Comparison of ENCODE assay signal across 16 cellular contexts in the genomic region with DNA sequence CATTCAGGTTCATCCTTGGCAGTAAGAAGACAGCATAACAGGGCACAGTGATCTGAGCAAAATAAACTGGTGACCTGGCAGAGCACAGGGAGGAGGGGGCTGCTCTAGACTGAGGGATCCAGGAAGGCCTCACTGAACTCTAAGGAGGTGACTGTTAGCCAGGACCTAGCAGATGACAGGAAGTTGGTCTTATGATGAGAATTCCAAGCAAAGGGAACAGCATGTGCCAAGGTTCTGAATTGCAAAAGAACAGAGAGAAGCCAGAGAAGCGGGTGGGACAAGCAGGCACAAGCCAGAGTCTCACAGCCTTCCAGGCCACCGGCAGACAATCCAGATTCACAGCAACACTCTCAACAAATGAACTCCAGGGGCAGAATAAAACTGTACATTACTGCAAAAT.
A peak's percentile ranks its signal among the peaks of the same experiment; 100 is the strongest.
DNase-seq lines count a peak whose midpoint lies in the region; ATAC-seq and TF ChIP-seq lines count a peak whose summit lies in the region.
"Had no signal": no experiment of that assay in that cellular context is flagged by ENCODE, and none has a peak within 500 bp of the region (broad histone marks: within the 10 kb centered on the region; RNA-seq: fewer than 3 reads in every experiment).

No MANE protein-coding gene starts in this region.

- TF ChIP-seq CTCF in fibroblast of pulmonary artery (IDR thresholded peaks at IDR 0.05; ENCODE audit: low read length, missing control alignments) (no peak), upper lobe of left lung (IDR thresholded peaks at IDR 0.05) (no peak), SK-N-SH (IDR thresholded peaks at IDR 0.05) (no peak)

- no peaks in the 10 kb centered on the region for H4K20me1 ChIP-seq in SK-N-SH (ENCODE audit: insufficient read depth)

- no peaks in the 10 kb centered on the region for H3K79me1 ChIP-seq in mesendoderm (ENCODE audit: low read length)

- TF ChIP-seq POLR2A in upper lobe of left lung (IDR thresholded peaks at IDR 0.05): no peak

- no peaks in the 10 kb centered on the region for H3K4me1 ChIP-seq in mesendoderm (ENCODE audit: control insufficient read depth, low read depth, low read length)
- peaks cover 0 to 9% (median 5%) of the 10 kb centered on the region in 4 donors for H3K4me1 ChIP-seq in upper lobe of left lung
- no peaks in the 10 kb centered on the region; a peak in 1 of 4 replicates for H3K4me1 ChIP-seq in SK-N-SH (ENCODE audit: control insufficient read depth in 1 of 2, insufficient read depth in 2 of 2, low read depth in 1 of 2, low read length in 1 of 2)
- H3K4me1 ChIP-seq: parathyroid adenoma had no signal

- peak overlapping the region; percentile 9 for H3K56ac ChIP-seq in mesendoderm (ENCODE audit: low read length)

- H3K23ac ChIP-seq in mesendoderm (ENCODE audit: low read length): no peak overlapping the region

- H3K4me2 ChIP-seq in mesendoderm (ENCODE audit: low read length): no peak overlapping the region
- no peak overlapping the region for H3K4me2 ChIP-seq in SK-N-SH

- H3K27ac ChIP-seq in mesendoderm (ENCODE audit: low read depth, low read length): no peak overlapping the region
- H3K27ac ChIP-seq in upper lobe of left lung: peak overlapping the region; percentile 9 to 69 (median 54)
- H3K27ac ChIP-seq in SK-N-SH (ENCODE audit: low read depth in 2 of 2, low read length in 1 of 2): no peak overlapping the region
- H3K27ac ChIP-seq: parathyroid adenoma had no signal

- no peak overlapping the region for H4K8ac ChIP-seq in mesendoderm (ENCODE audit: low read depth, low read length)

- POLR2A ChIA-PET in SK-N-SH (lab: Yijun Ruan, JAX): no interaction called here

- WGBS in mesendoderm (ENCODE audit: extremely low coverage, insufficient coverage, low lambda C conversion rate): no CpG with 5 or more reads among the region's 2 CpGs
- 58 to 76% methylated on average over 2 of the region's 2 CpGs for WGBS in upper lobe of left lung, 2 donors
- 34% methylated on average over 2 of the region's 2 CpGs for WGBS in SK-N-SH (ENCODE audit: low lambda C conversion rate)

- CTCF ChIA-PET in SK-N-SH (lab: Yijun Ruan, JAX): no interaction called here

- in situ Hi-C loops in SK-MEL-5 (cut with HindIII; ENCODE audit: low pct_unique_long_range_greater_than_20kb, low sequenced_read_pairs): no loop called here

- no peak overlapping the region for H2BK120ac ChIP-seq in mesendoderm (ENCODE audit: low read depth, low read length)

- H4K5ac ChIP-seq in mesendoderm (ENCODE audit: low read length): no peak overlapping the region

- H3K9me2 ChIP-seq in SK-N-SH: no peaks in the 10 kb centered on the region

- no peaks in the 10 kb centered on the region for H3K9me3 ChIP-seq in upper lobe of left lung
- no peaks in the 10 kb centered on the region for H3K9me3 ChIP-seq in SK-N-SH

- H3K79me2 ChIP-seq in mesendoderm (ENCODE audit: control insufficient read depth, insufficient read depth, low read length) (no peaks in the 10 kb centered on the region), SK-N-SH (ENCODE audit: insufficient read depth) (no peaks in the 10 kb centered on the region)
- H3K79me2 ChIP-seq: parathyroid adenoma had no signal

- H3F3A ChIP-seq in SK-N-SH (replicated peaks; ENCODE audit: insufficient read depth): no peaks in the 10 kb centered on the region

- no peaks in the 10 kb centered on the region for H3K27me3 ChIP-seq in mesendoderm (ENCODE audit: insufficient read depth, low read length, poor library complexity)
- no peaks in the 10 kb centered on the region for H3K27me3 ChIP-seq in upper lobe of left lung
- no peaks in the 10 kb centered on the region for H3K27me3 ChIP-seq in SK-N-SH (ENCODE audit: insufficient read depth)

- peak; percentile 36 to 65 for ATAC-seq in upper lobe of left lung (ENCODE audit: low FRiP score in 2 of 2)
- ATAC-seq in GM18520 (IDR thresholded peaks at IDR 0.05; ENCODE audit: unreplicated experiment): no peak
- ATAC-seq: activated T-cell treated with anti-CD3 and anti-CD28 coated beads, Interleukin-2, amount 50 U/mL, for 4 hours; Panc1 had no signal

- no peak overlapping the region for H2BK5ac ChIP-seq in mesendoderm (ENCODE audit: low read length)

- no peak overlapping the region for H3K4ac ChIP-seq in mesendoderm (ENCODE audit: low read depth, low read length)

- H2BK15ac ChIP-seq in mesendoderm (replicated peaks; ENCODE audit: low read depth): no peak overlapping the region

- H3K4me3 ChIP-seq in fibroblast of pulmonary artery (replicated peaks; ENCODE audit: low read depth, low read length) (no peak overlapping the region), mesendoderm (ENCODE audit: low read length) (no peak overlapping the region), upper lobe of left lung (no peak overlapping the region), SK-N-SH (ENCODE audit: low read depth in 2 of 2, low read length in 1 of 2) (no peak overlapping the region)

- H3K9ac ChIP-seq in mesendoderm (ENCODE audit: low read length): no peak overlapping the region
- H3K9ac ChIP-seq in SK-N-SH: no peak overlapping the region
- H3K9ac ChIP-seq: parathyroid adenoma had no signal

- H2AFZ ChIP-seq in SK-N-SH (ENCODE audit: low read depth): no peak overlapping the region
- H2AFZ ChIP-seq: parathyroid adenoma had no signal

- DNase-seq in SK-MEL-5 (ENCODE audit: low read depth, low spot score) (peak; percentile 75), fibroblast of pulmonary artery (ENCODE audit: low read depth) (peak; percentile 26), mesendoderm (no peak), upper lobe of left lung (no peak), iPS-NIHi7 (ENCODE audit: extremely low spot score) (no peak), SK-N-SH (no peak)
- DNase-seq: activated CD4-positive, alpha-beta T cell treated with anti-CD3 and anti-CD28 coated beads, Interleukin-2, amount 10 ng/mL, durations not matched to agents 24 days and 14 days; activated T-cell treated with anti-CD3 and anti-CD28 coated beads, Interleukin-2, amount 50 U/mL, for 4 hours; anterior cingulate cortex; KBM-7; NCI-H1694; NCI-H526; stimulated activated CD4-positive, alpha-beta T cell treated with anti-CD3 and anti-CD28 coated beads, Interleukin-2, amount 100 ng/mL, for 24 hours had no signal

- TF ChIP-seq EP300 in upper lobe of left lung (IDR thresholded peaks at IDR 0.05): peak in 2 of 4 donors; percentile 94 to 96
- no peak for TF ChIP-seq EP300 in SK-N-SH (IDR thresholded peaks at IDR 0.05; ENCODE audit: borderline replicate concordance in 1 of 2, low read depth in 1 of 2, low read length in 1 of 2)

- no peak overlapping the region for H3K18ac ChIP-seq in mesendoderm (ENCODE audit: low read length)

- TF ChIP-seq RAD21 in SK-N-SH (IDR thresholded peaks at IDR 0.05; ENCODE audit: low read length): no peak

- H2AK5ac ChIP-seq in mesendoderm (ENCODE audit: low read length): no peak overlapping the region

- H3K36me3 ChIP-seq in mesendoderm (ENCODE audit: control insufficient read depth, insufficient read depth, low read length) (no peaks in the 10 kb centered on the region), upper lobe of left lung (no peaks in the 10 kb centered on the region), SK-N-SH (replicated peaks in 1 of 2; ENCODE audit: control insufficient read depth in 1 of 2, insufficient read depth in 2 of 2, low read length in 1 of 2) (no peaks in the 10 kb centered on the region)

TF ChIP-seq in SK-N-SH, 30 proteins besides CTCF, POLR2A, EP300 and RAD21 (continues in another document):
- no peak for TF ChIP-seq NRF1 (IDR thresholded peaks at IDR 0.05; ENCODE audit: low read depth, low read length)
- TF ChIP-seq SMC3 (IDR thresholded peaks at IDR 0.05; ENCODE audit: low read depth, low read length): no peak
- TF ChIP-seq GABPA (IDR thresholded peaks at IDR 0.05; ENCODE audit: low read depth): no peak
- no peak for TF ChIP-seq CHD2 (IDR thresholded peaks at IDR 0.05; ENCODE audit: low read length, partially characterized antibody)
- no peak for TF ChIP-seq TAF1 (IDR thresholded peaks at IDR 0.05; ENCODE audit: borderline replicate concordance, low read depth, low read length)
- no peak for TF ChIP-seq MXI1 (IDR thresholded peaks at IDR 0.05; ENCODE audit: low read depth, low read length)
- no peak for TF ChIP-seq FOXM1 (IDR thresholded peaks at IDR 0.05; ENCODE audit: low read depth)
- TF ChIP-seq, protein P1, sequence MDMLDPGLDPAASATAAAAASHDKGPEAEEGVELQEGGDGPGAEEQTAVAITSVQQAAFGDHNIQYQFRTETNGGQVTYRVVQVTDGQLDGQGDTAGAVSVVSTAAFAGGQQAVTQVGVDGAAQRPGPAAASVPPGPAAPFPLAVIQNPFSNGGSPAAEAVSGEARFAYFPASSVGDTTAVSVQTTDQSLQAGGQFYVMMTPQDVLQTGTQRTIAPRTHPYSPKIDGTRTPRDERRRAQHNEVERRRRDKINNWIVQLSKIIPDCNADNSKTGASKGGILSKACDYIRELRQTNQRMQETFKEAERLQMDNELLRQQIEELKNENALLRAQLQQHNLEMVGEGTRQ (IDR thresholded peaks at IDR 0.05; ENCODE audit: borderline replicate concordance, low read depth, low read length): no peak
- TF ChIP-seq FOXJ3 (CRISPR knock-in tag; IDR thresholded peaks at IDR 0.05): no peak
- no peak for TF ChIP-seq FOSL2 (IDR thresholded peaks at IDR 0.05; ENCODE audit: borderline replicate concordance, low read depth)
- no peak for TF ChIP-seq ELF1 (IDR thresholded peaks at IDR 0.05)
- TF ChIP-seq IRF3 (IDR thresholded peaks at IDR 0.05; ENCODE audit: low read depth, low read length): no peak
- TF ChIP-seq MEF2A (IDR thresholded peaks at IDR 0.05; ENCODE audit: borderline replicate concordance, low read depth): no peak
- TF ChIP-seq SIN3A (IDR thresholded peaks at IDR 0.05; ENCODE audit: borderline replicate concordance, low read depth, low read length): no peak
- TF ChIP-seq JUND (IDR thresholded peaks at IDR 0.05): no peak
- TF ChIP-seq RCOR1 (IDR thresholded peaks at IDR 0.05; ENCODE audit: low read length): no peak

Comparison
In these comparisons a context has a peak if more than half of its experiments do, and no peak if none do; other contexts are left out.
1. DNase-seq: peak in SK-MEL-5 (single experiment) and fibroblast of pulmonary artery (single experiment); none in mesendoderm (single experiment), upper lobe of left lung (0 of 2), iPS-NIHi7 (single experiment) and SK-N-SH (single experiment).
2. H3K27ac ChIP-seq: peak in upper lobe of left lung (4 of 4); none in mesendoderm (single experiment) and SK-N-SH (0 of 2).